In genomic region chr2:216108967-216109921, GRCh38 we compare ENCODE assay signal across 8 cellular contexts. TPM values are rescaled to one million over a fixed set of nuclear protein-coding genes. Genes with fewer than 3 reads are reported as not detected.
A peak's percentile ranks its signal among the peaks of the same experiment; 100 is the strongest.
DNase-seq lines count a peak whose midpoint lies in the region; ATAC-seq, FAIRE-seq and TF ChIP-seq lines count a peak whose summit lies in the region.

TSS of gene XRCC5 (plus strand) at chr2:216109348. CDS start at chr2:216109437, 89 bp downstream.

- CTCF ChIA-PET in activated CD8-positive, alpha-beta memory T cell treated with anti-CD3 and anti-CD28 coated beads for 36 hours (lab: Charles Lee) = interaction anchor here (0.7 to 2.9 kb wide), 10 partner anchors 11 to 295 kb away, joined by 3 to 11 read pairs (median 3); no protein-coding TSS in a partner anchor

- POLR2A ChIA-PET in activated CD8-positive, alpha-beta memory T cell treated with anti-CD3 and anti-CD28 coated beads for 36 hours (lab: Charles Lee) = interaction anchor here (1.2 kb wide), 1 partner anchor 28 kb away, joined by 3 read pairs; the partner anchor contains the start of genes PECR and TMEM169

- peak within 1 kb of the TSS; percentile 41 to 88 for H3K27ac ChIP-seq in lung (ENCODE audit: low read depth in 1 of 2, low read length in 1 of 2)

- ATAC-seq in GM21367 (IDR thresholded peaks at IDR 0.05; ENCODE audit: unreplicated experiment) (peak; percentile 42), lung (ENCODE audit: insufficient read depth, low FRiP score) (peak; percentile 93)

- H3K27me3 ChIP-seq in lung (ENCODE audit: control insufficient read depth, insufficient read depth) = no peaks in the 10 kb centered on the region

- DNase-seq in CMK (ENCODE audit: low read depth) (peak; percentile 89), HTR-8/SVneo (ENCODE audit: insufficient read length, low spot score) (peak; percentile 90), NOMO-1 treated with DMSO at 0.1 percent for 48 hours (lab: John Stamatoyannopoulos, UW; ENCODE audit: unreplicated experiment) (peak; percentile 91), lung (ENCODE audit: low spot score) (peak; percentile 96)
- DNase-seq in effector CD8-positive, alpha-beta T cell (lab: John Stamatoyannopoulos, UW) = peak; percentile 96
- DNase-seq in stimulated activated CD4-positive, alpha-beta T cell treated with anti-CD3 and anti-CD28 coated beads, TNF-alpha, amount 100 ng/mL, for 24 hours (ENCODE audit: low read depth in 3 of 3) = peak; percentile 95 to 97 (median 96)

- H3K4me3 ChIP-seq in lung = peak within 1 kb of the TSS; percentile 63

- peak; percentile 88 for FAIRE-seq in HTR-8/SVneo (lab: Jason Lieb, UNC)

- H3K4me1 ChIP-seq in lung (ENCODE audit: control insufficient read depth in 2 of 2, insufficient read depth in 2 of 2, low read length in 2 of 2) = peaks cover 3 to 8% of the 10 kb centered on the region in 2 donors

- no peaks in the 10 kb centered on the region for H3K9me3 ChIP-seq in lung (ENCODE audit: control insufficient read depth in 2 of 2, insufficient read depth in 1 of 2, low read length in 1 of 2)

- H3K36me3 ChIP-seq in lung (ENCODE audit: control insufficient read depth in 2 of 2, insufficient read depth in 2 of 2, low read length in 2 of 2) = peaks cover 8 to 13% of the 10 kb centered on the region in 2 donors

- TF ChIP-seq CTCF in lung (IDR thresholded peaks at IDR 0.05; ENCODE audit: control extremely low read depth, extremely low read depth) = no peak

- WGBS in lung, 2 donors = 0% methylated on average over 57 of the region's 57 CpGs

RNA-seq across cellular contexts. Expression of gene XRCC5, which starts in this region (rescaled TPM):
- 100 to 1,000 TPM; 603 to 604 TPM for total RNA-seq in activated CD8-positive, alpha-beta memory T cell treated with anti-CD3 and anti-CD28 coated beads for 36 hours
- total RNA-seq in lung = 100 to 1,000 TPM; 171 to 200 TPM
- polyA plus RNA-seq in lung = 100 to 1,000 TPM in 1 of 2 donors, 10 to 100 TPM in 1; 67.3 to 117 TPM

Comparison
In these comparisons a context has a peak if more than half of its experiments do, and no peak if none do; other contexts are left out.
1. Peak in every context shown above with its lines: DNase-seq, ATAC-seq, H3K4me3 ChIP-seq and H3K27ac ChIP-seq.